ENCODE assay signal across 9 cellular contexts in the genomic region with DNA sequence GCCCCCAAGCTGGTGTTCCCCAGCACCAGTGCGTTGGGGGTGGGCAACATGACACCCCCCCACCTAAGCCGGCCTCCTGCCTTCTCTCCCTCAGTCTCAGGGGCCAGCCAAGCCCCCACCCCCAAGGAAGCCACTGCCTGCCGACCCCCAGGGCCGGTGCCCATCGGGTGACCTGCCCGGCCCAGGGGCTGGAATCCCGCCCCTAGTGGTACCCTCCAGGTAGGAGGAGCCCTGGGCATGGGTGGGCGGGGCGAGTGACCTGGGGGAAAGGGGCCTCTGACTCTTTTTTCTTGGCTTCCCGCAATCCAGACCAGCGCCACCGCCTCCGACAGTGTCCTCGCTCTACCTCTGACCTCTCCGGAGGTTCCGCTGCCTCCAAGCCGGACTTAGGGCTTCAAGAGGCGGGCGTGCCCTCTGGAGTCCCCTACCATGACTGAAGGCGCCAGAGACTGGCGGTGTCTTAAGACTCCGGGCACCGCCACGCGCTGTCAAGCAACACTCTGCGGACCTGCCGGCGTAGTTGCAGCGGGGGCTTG. TPM values are rescaled to one million over a fixed set of nuclear protein-coding genes. Genes with fewer than 3 reads are reported as not detected.
DNase-seq lines count a peak whose midpoint lies in the region; ATAC-seq and TF ChIP-seq lines count a peak whose summit lies in the region.
"Had no signal": no experiment of that assay in that cellular context is flagged by ENCODE, and none has a peak within 500 bp of the region (broad histone marks: within the 10 kb centered on the region; RNA-seq: fewer than 3 reads in every experiment).

No MANE protein-coding gene starts in this region.

- H3K9me3 ChIP-seq in breast epithelium = no peaks in the 10 kb centered on the region
- no peaks in the 10 kb centered on the region for H3K9me3 ChIP-seq in iPS DF 6.9 (ENCODE audit: control insufficient read depth, insufficient read depth, low read length)
- no peaks in the 10 kb centered on the region for H3K9me3 ChIP-seq in thoracic aorta
- H3K9me3 ChIP-seq: neutrophil had no signal

- POLR2A ChIA-PET in MCF 10A (lab: Yijun Ruan, JAX) (interaction anchor here (0.6 to 7.5 kb wide), 14 partner anchors 9 to 160 kb away, joined by 3 to 76 read pairs (median 6); partner anchors contain the start of genes ADAM15, CKS1B, FLAD1 and PBXIP1), RWPE1 (lab: Yijun Ruan, JAX; ENCODE audit: low non-redundant PET) (no interaction called here)

- H3K27ac ChIP-seq in breast epithelium (peak overlapping the region; percentile 29 to 92), RWPE1 (peak overlapping the region; percentile 92), iPS DF 6.9 (ENCODE audit: low read length) (no peak overlapping the region), thoracic aorta (no peak overlapping the region)

- peaks cover 31% of the 10 kb centered on the region for H3K4me1 Mint-ChIP-seq in MCF 10A (ENCODE audit: insufficient read depth, unreplicated experiment)

- WGBS in iPS DF 6.9 (ENCODE audit: insufficient coverage, insufficient read length) = no CpG with 5 or more reads among the region's 29 CpGs

- H3K9me3 Mint-ChIP-seq in MCF 10A (ENCODE audit: unreplicated experiment) = no peaks in the 10 kb centered on the region

- H3K4me1 ChIP-seq in breast epithelium = peaks cover 14 to 15% of the 10 kb centered on the region in 2 donors
- peaks cover 5% of the 10 kb centered on the region for H3K4me1 ChIP-seq in iPS DF 6.9 (ENCODE audit: control insufficient read depth, insufficient read depth, low read length)
- H3K4me1 ChIP-seq in thoracic aorta (ENCODE audit: control insufficient read depth in 1 of 2, low read depth in 2 of 2) = peaks cover 18 to 35% of the 10 kb centered on the region in 2 donors

- intact Hi-C loops in breast epithelium (cut with DNase I; ENCODE audit: low total_unique reads) (loop anchor here (10.0 kb wide), 1 partner anchor 107 kb away; the partner anchor contains the start of gene PBXIP1), MCF 10A (cut with micrococcal nuclease) (no loop called here)

- H3K4me3 ChIP-seq in breast epithelium (peak overlapping the region in 2 of 3 donors; percentile 81 to 90), iPS DF 6.9 (ENCODE audit: low read length) (peak overlapping the region; percentile 26; the same call in 1 of the 2 replicates), thoracic aorta (peak overlapping the region; percentile 96)

- ATAC-seq in thoracic aorta (ENCODE audit: insufficient number of reproducible peaks, low FRiP score, low read depth) = no peak
- ATAC-seq in HG03159 (IDR thresholded peaks at IDR 0.05; ENCODE audit: unreplicated experiment) = no peak

- TF ChIP-seq CTCF in breast epithelium (IDR thresholded peaks at IDR 0.05) (no peak), MCF 10A (IDR thresholded peaks at IDR 0.05; ENCODE audit: unreplicated experiment) (no peak), RWPE1 (conservative IDR thresholded peaks at IDR 0.05; ENCODE audit: low read depth) (no peak), thoracic aorta (IDR thresholded peaks at IDR 0.05) (no peak), GM10266 (IDR thresholded peaks at IDR 0.05; ENCODE audit: control insufficient read depth, insufficient read depth, low read depth, missing control alignments) (no peak)

- H3K36me3 Mint-ChIP-seq in MCF 10A (ENCODE audit: insufficient read depth, unreplicated experiment) = peaks cover 58% of the 10 kb centered on the region

- TF ChIP-seq POLR2A in breast epithelium (IDR thresholded peaks at IDR 0.05) = no peak

- CTCF ChIA-PET in MCF 10A (lab: Yijun Ruan, JAX) (interaction anchor here (0.5 to 13.1 kb wide), 33 partner anchors 10 to 393 kb away, joined by 3 to 231 read pairs (median 5); partner anchors contain the start of genes ADAM15, EFNA3, FLAD1 and PBXIP1), RWPE1 (lab: Yijun Ruan, JAX) (interaction anchor here (0.5 to 3.0 kb wide), 25 partner anchors 11 to 1034 kb away, joined by 3 to 27 read pairs (median 4); partner anchors contain the start of genes ADAM15, EFNA3, FLAD1 and SHC1)

- no peak overlapping the region for H3K27ac Mint-ChIP-seq in MCF 10A (ENCODE audit: low read depth, unreplicated experiment)

- no peaks in the 10 kb centered on the region for H3K36me3 ChIP-seq in breast epithelium
- H3K36me3 ChIP-seq in iPS DF 6.9 (ENCODE audit: control insufficient read depth, insufficient read depth, low read length) = peaks cover 7% of the 10 kb centered on the region
- H3K36me3 ChIP-seq in thoracic aorta = peaks cover 11% of the 10 kb centered on the region

- H3K27me3 ChIP-seq in breast epithelium = no peaks in the 10 kb centered on the region
- no peaks in the 10 kb centered on the region for H3K27me3 ChIP-seq in iPS DF 6.9 (ENCODE audit: control insufficient read depth, insufficient read depth, low read length)
- no peaks in the 10 kb centered on the region for H3K27me3 ChIP-seq in thoracic aorta (replicated peaks; ENCODE audit: insufficient read depth)

- no peaks in the 10 kb centered on the region for H3K27me3 Mint-ChIP-seq in MCF 10A (ENCODE audit: insufficient read depth, unreplicated experiment)

- no TSS peak for BruUV-seq in MCF 10A (replicated peaks; lab: Mats Ljungman, UMichigan)

- H3K4me3 Mint-ChIP-seq in MCF 10A (ENCODE audit: unreplicated experiment) = no peak overlapping the region

- DNase-seq in breast epithelium (ENCODE audit: low spot score in 2 of 2) (no peak), MCF 10A (ENCODE audit: unreplicated experiment) (no peak), RWPE1 (ENCODE audit: low spot score) (no peak), iPS DF 6.9 (ENCODE audit: low read depth, low spot score) (no peak), thoracic aorta (ENCODE audit: low spot score) (no peak), HT-29 (ENCODE audit: low spot score) (no peak), GM10266 (ENCODE audit: extremely low spot score) (no peak)

RNA-seq across cellular contexts. Expression of gene EFNA4, which starts 1.3 kb away (rescaled TPM):
- total RNA-seq in breast epithelium (10 to 100 TPM in 2 of 3 donors, 1 to 10 TPM in 1; 4.8 to 26.6 (median 23.9) TPM), MCF 10A (2022) (7.4 and 9.5 TPM in 2 replicates), thoracic aorta (1 to 10 TPM; 1.9 to 2.8 TPM)
- total RNA-seq in HT-29 (2014; rRNA removed; shearing (Covaris generic)) = 34.6 and 45.0 TPM in 2 replicates

RNA-seq across cellular contexts. Expression of gene ADAM15, which starts 11.1 kb away (rescaled TPM):
- total RNA-seq in breast epithelium (100 to 1,000 TPM in 2 of 3 donors, 10 to 100 TPM in 1; 97.8 to 155 (median 109) TPM), MCF 10A (2022) (385 and 456 TPM in 2 replicates), thoracic aorta (100 to 1,000 TPM; 119 to 144 TPM)
- 177 and 185 TPM in 2 replicates for total RNA-seq in HT-29 (2014; rRNA removed; shearing (Covaris generic))

RNA-seq across cellular contexts. Expression of gene EFNA3, which starts 16.4 kb away (rescaled TPM):
- 1 to 10 TPM; 1.6 to 7.2 (median 6.6) TPM for total RNA-seq in breast epithelium
- total RNA-seq in MCF 10A (2022) = 1.6 and 1.7 TPM in 2 replicates
- total RNA-seq in thoracic aorta = 1 to 10 TPM; 1.5 to 3.2 TPM
- total RNA-seq in HT-29 (2014; rRNA removed; shearing (Covaris generic)) = 2.4 and 3.9 TPM in 2 replicates

RNA-seq across cellular contexts. Expression of gene DCST1, which starts 28.6 kb away (rescaled TPM):
- total RNA-seq in breast epithelium = under 1 TPM; 0.16 to 0.66 (median 0.44) TPM
- total RNA-seq in MCF 10A (2022) = 0.21 and 0.42 TPM in 2 replicates
- total RNA-seq in thoracic aorta = not detected
- total RNA-seq in HT-29 (2014; rRNA removed; shearing (Covaris generic)) = 0.05 TPM in 1 of 2 replicates, not detected in the other

RNA-seq across cellular contexts. Expression of gene DCST2, which starts 28.6 kb away (rescaled TPM):
- total RNA-seq in breast epithelium (1 to 10 TPM in 2 of 3 donors, under 1 TPM in 1; 0.48 to 4.4 (median 3.3) TPM), MCF 10A (2022) (0.91 and 1.8 TPM in 2 replicates), thoracic aorta (under 1 TPM in 1 of 2 donors, not detected in 1; 0.42 TPM)
- 0.70 and 3.3 TPM in 2 replicates for total RNA-seq in HT-29 (2014; rRNA removed; shearing (Covaris generic))

Comparison
In these comparisons a context has a peak if more than half of its experiments do, and no peak if none do; other contexts are left out.
1. H3K27ac ChIP-seq: peak in breast epithelium (2 of 2) and RWPE1 (single experiment); none in iPS DF 6.9 (single experiment) and thoracic aorta (0 of 2).
2. H3K4me3 ChIP-seq: peak in every context shown above with its lines; median percentile 96 in thoracic aorta; 86 in breast epithelium; 26 in iPS DF 6.9.